Comparison of ENCODE assay signal across 26 cellular contexts in genomic region chr4:42630908-42631307, GRCh38.
"Had no signal": no experiment of that assay in that cellular context is flagged by ENCODE, and none has a peak within 500 bp of the region (broad histone marks: within the 10 kb centered on the region; RNA-seq: fewer than 3 reads in every experiment).

No MANE protein-coding gene starts in this region.

- ATAC-seq: activated CD8-positive, alpha-beta memory T cell treated with anti-CD3 and anti-CD28 coated beads, Interleukin-2, amount 10 ng/mL, durations not matched to agents 7 days and 5 days; T-helper 17 cell; WTC11 had no signal

- H3K36me3 ChIP-seq: MG63 had no signal

- H3K4me3 Mint-ChIP-seq: activated CD8-positive, alpha-beta memory T cell treated with anti-CD3 and anti-CD28 coated beads, Interleukin-2, amount 10 ng/mL, durations not matched to agents 7 days and 5 days; activated naive CD4-positive, alpha-beta T cell treated with anti-CD3 and anti-CD28 coated beads, Interleukin-2, amount 10 ng/mL, durations not matched to agents 7 days and 5 days; activated naive CD8-positive, alpha-beta T cell treated with anti-CD3 and anti-CD28 coated beads, Interleukin-2, amount 10 ng/mL, durations not matched to agents 7 days and 5 days; activated T-cell treated with anti-CD3 and anti-CD28 coated beads, Interleukin-2, amount 50 U/mL, for 24 hours; T-helper 17 cell; WTC11 had no signal

- H3K9me3 ChIP-seq: MG63 had no signal

- DNase-seq: activated CD4-positive, alpha-beta T cell treated with anti-CD3 and anti-CD28 coated beads for 48 hours; activated CD4-positive, alpha-beta T cell treated with anti-CD3 and anti-CD28 coated beads, Interleukin-2, amount 50 U/mL, for 48 hours; activated CD4-positive, CD25-positive, alpha-beta regulatory T cell treated with anti-CD3 and anti-CD28 coated beads, Interleukin-2, amount 50 U/mL, for 72 hours; activated CD8-positive, alpha-beta memory T cell treated with anti-CD3 and anti-CD28 coated beads, Interleukin-2, amount 10 ng/mL, durations not matched to agents 7 days and 5 days; activated gamma-delta T cell treated with Interleukin-2 at 50 U/mL for 16 hours; activated naive CD4-positive, alpha-beta T cell treated with anti-CD3 and anti-CD28 coated beads, Interleukin-2, amount 10 ng/mL, durations not matched to agents 7 days and 5 days; activated naive CD8-positive, alpha-beta T cell treated with anti-CD3 and anti-CD28 coated beads, Interleukin-2, amount 10 ng/mL, durations not matched to agents 7 days and 5 days; activated T-cell treated with anti-CD3 and anti-CD28 coated beads, Interleukin-2, amount 50 U/mL, for 24 hours; aorta; central memory CD4-positive, alpha-beta T cell; MG63; MV-4-11; NCI-H1092 treated with DMSO at 0.1 percent for 48 hours; NCI-H1417 treated with DMSO at 0.1 percent for 48 hours; NCI-H1694; NCI-H2029; NCI-H2107; NCI-H2171 treated with DMSO at 0.1 percent for 48 hours; NCI-H226; NCI-H526 treated with DMSO at 0.1 percent for 48 hours; SHP77 treated with DMSO at 0.1 percent for 48 hours; T-helper 17 cell; T-helper 9 cell had no signal

- H3K4me2 ChIP-seq: KMS-11 had no signal

- H3K27ac ChIP-seq: KMS-11 had no signal

- H3K9ac ChIP-seq: KMS-11 had no signal

- H3K4me3 ChIP-seq: MG63 had no signal

- H3K27me3 Mint-ChIP-seq: activated CD8-positive, alpha-beta memory T cell treated with anti-CD3 and anti-CD28 coated beads, Interleukin-2, amount 10 ng/mL, durations not matched to agents 7 days and 5 days; activated naive CD4-positive, alpha-beta T cell treated with anti-CD3 and anti-CD28 coated beads, Interleukin-2, amount 10 ng/mL, durations not matched to agents 7 days and 5 days; activated naive CD8-positive, alpha-beta T cell treated with anti-CD3 and anti-CD28 coated beads, Interleukin-2, amount 10 ng/mL, durations not matched to agents 7 days and 5 days; activated T-cell treated with anti-CD3 and anti-CD28 coated beads, Interleukin-2, amount 50 U/mL, for 24 hours; T-helper 17 cell had no signal

- H3K27ac Mint-ChIP-seq: activated CD8-positive, alpha-beta memory T cell treated with anti-CD3 and anti-CD28 coated beads, Interleukin-2, amount 10 ng/mL, durations not matched to agents 7 days and 5 days; activated naive CD4-positive, alpha-beta T cell treated with anti-CD3 and anti-CD28 coated beads, Interleukin-2, amount 10 ng/mL, durations not matched to agents 7 days and 5 days; activated naive CD8-positive, alpha-beta T cell treated with anti-CD3 and anti-CD28 coated beads, Interleukin-2, amount 10 ng/mL, durations not matched to agents 7 days and 5 days; activated T-helper 2 cell treated with anti-CD3 and anti-CD28 coated beads, Interferon-gamma antibody, Interleukin-2, Interleukin-4, amounts not matched to agents 10 μg/mL and 5 μg/mL and 100 μg/mL, durations not matched to agents 14 hours and 24 hours and 36 hours; T-helper 17 cell had no signal

- H3K9me3 Mint-ChIP-seq: activated naive CD4-positive, alpha-beta T cell treated with anti-CD3 and anti-CD28 coated beads, Interleukin-2, amount 10 ng/mL, durations not matched to agents 7 days and 5 days; activated T-cell treated with anti-CD3 and anti-CD28 coated beads, Interleukin-2, amount 50 U/mL, for 24 hours; activated T-helper 2 cell treated with anti-CD3 and anti-CD28 coated beads, Interferon-gamma antibody, Interleukin-2, Interleukin-4, amounts not matched to agents 10 μg/mL and 5 μg/mL and 100 μg/mL, durations not matched to agents 14 hours and 24 hours and 36 hours; WTC11 had no signal

- H3K36me3 Mint-ChIP-seq: WTC11 had no signal
